Comparison of ENCODE assay signal across 36 cellular contexts in the genomic region with DNA sequence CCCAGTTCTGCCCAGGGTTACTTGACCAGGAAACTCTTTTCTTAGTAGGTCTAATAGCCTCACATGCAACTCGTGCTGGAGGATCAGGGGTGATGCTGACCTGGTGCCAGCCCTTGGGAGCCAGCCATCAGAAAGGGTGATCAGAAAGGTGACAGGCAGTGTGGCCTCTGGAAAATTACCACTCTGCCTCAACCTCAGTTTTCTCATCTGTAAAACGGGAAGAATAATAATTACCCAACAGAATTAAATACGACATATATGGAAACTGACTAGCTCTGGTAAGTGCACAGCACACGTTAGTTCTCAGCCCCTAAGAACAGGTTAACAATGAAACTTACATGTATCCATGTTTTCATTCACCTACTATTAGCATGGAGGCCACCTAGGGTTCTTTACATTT.
A peak's percentile ranks its signal among the peaks of the same experiment; 100 is the strongest.
DNase-seq lines count a peak whose midpoint lies in the region; ATAC-seq, FAIRE-seq and TF ChIP-seq lines count a peak whose summit lies in the region.
"Had no signal": no experiment of that assay in that cellular context is flagged by ENCODE, and none has a peak within 500 bp of the region (broad histone marks: within the 10 kb centered on the region; RNA-seq: fewer than 3 reads in every experiment).

No MANE protein-coding gene starts in this region.

- H2AFZ ChIP-seq in OCI-LY7 (ENCODE audit: low read length) (0 out of 2 replicates have a peak overlapping the region, but pooled peaks have one; percentile 35), K562 (ENCODE audit: low read depth, low read length) (peak overlapping the region; percentile 86)

- BruUV-seq in OCI-LY7 (replicated peaks; lab: Mats Ljungman, UMichigan) (no TSS peak), K562 (replicated peaks; lab: Mats Ljungman, UMichigan) (no TSS peak)

- no peak for ATAC-seq in heart left ventricle
- ATAC-seq in K562 = no peak
- ATAC-seq in GM21390 (IDR thresholded peaks at IDR 0.05; ENCODE audit: unreplicated experiment) = no peak
- ATAC-seq: A549; CD8-positive, alpha-beta T cell had no signal

- no peak overlapping the region for H3K9ac ChIP-seq in K562 (ENCODE audit: insufficient read depth in 1 of 2, low read depth in 2 of 2, low read length in 2 of 2)
- H3K9ac ChIP-seq: BLaER1; BLaER1 treated with 17β-estradiol and CSF1 and Interleukin-3, amounts not matched to agents 10 nM and 100 nM had no signal

- WGBS in heart left ventricle, 4 donors = 80 to 91% (median 83%) methylated on average over 4 of the region's 4 CpGs
- 40% methylated on average over 4 of the region's 4 CpGs for WGBS in K562 (ENCODE audit: insufficient coverage, low coverage, missing lambda C conversion rate)

- no peak for TF ChIP-seq CTCF in right atrium auricular region (IDR thresholded peaks at IDR 0.05)
- TF ChIP-seq CTCF in heart left ventricle (IDR thresholded peaks at IDR 0.05) = no peak
- no peak for TF ChIP-seq CTCF in OCI-LY7 (conservative IDR thresholded peaks at IDR 0.05; ENCODE audit: low read length)
- no peak for TF ChIP-seq CTCF in K562 (IDR thresholded peaks at IDR 0.05 in 2 of 3, conservative IDR thresholded peaks at IDR 0.05 in 1 of 3; ENCODE audit: insufficient read depth in 2 of 3, low read depth in 1 of 3, low read length in 3 of 3)

- no peaks in the 10 kb centered on the region for H3K36me3 Mint-ChIP-seq in activated T-helper 1 cell treated with anti-CD3 and anti-CD28 coated beads, Interleukin-12 subunit alpha, Interleukin-12 subunit beta, Interleukin-2, Interleukin-4 antibody, amounts not matched to agents 30 ng/mL and 10 ng/mL and 1 ng/mL, durations not matched to agents 14 hours and 24 hours and 36 hours (ENCODE audit: low read depth)
- H3K36me3 Mint-ChIP-seq: CD14-positive monocyte; CD4-positive, alpha-beta memory T cell; CD4-positive, CD25-positive, alpha-beta regulatory T cell; CD8-positive, alpha-beta memory T cell; CD8-positive, alpha-beta T cell had no signal

- TF ChIP-seq EP300 in K562 (IDR thresholded peaks at IDR 0.05; ENCODE audit: low read length) = no peak

- H3K79me2 ChIP-seq in OCI-LY7 (ENCODE audit: insufficient read depth, low read depth, low read length) = no peaks in the 10 kb centered on the region
- no peaks in the 10 kb centered on the region for H3K79me2 ChIP-seq in K562 (ENCODE audit: control insufficient read depth, insufficient read depth, low read length)

- POLR2A ChIA-PET in OCI-LY7 (lab: Charles Lee) (no interaction called here), K562 (lab: Yijun Ruan, JAX) (no interaction called here)

- H3K27ac ChIP-seq in right atrium auricular region = no peak overlapping the region
- no peak overlapping the region for H3K27ac ChIP-seq in heart left ventricle
- no peak overlapping the region for H3K27ac ChIP-seq in OCI-LY7 (ENCODE audit: low read depth, low read length, poor library complexity, severe bottlenecking)
- no peak overlapping the region for H3K27ac ChIP-seq in K562 (ENCODE audit: extremely low read depth, low read depth, low read length)
- H3K27ac ChIP-seq: 22Rv1; A549; BLaER1; BLaER1 treated with 17β-estradiol and CSF1 and Interleukin-3, amounts not matched to agents 10 nM and 100 nM; C4-2B had no signal

- intact Hi-C loops in heart left ventricle (cut with DNase I) (no loop called here), OCI-LY7 (cut with micrococcal nuclease; ENCODE audit: unreplicated experiment) (no loop called here), K562 (cut with micrococcal nuclease) (no loop called here), posterior vena cava (cut with DNase I) (no loop called here)
- intact Hi-C loops in activated T-helper 1 cell treated with anti-CD3 and anti-CD28 coated beads, Interleukin-12 subunit alpha, Interleukin-12 subunit beta, Interleukin-2, Interleukin-4 antibody, amounts not matched to agents 30 ng/mL and 10 ng/mL and 1 ng/mL, durations not matched to agents 14 hours and 24 hours and 36 hours (cut with micrococcal nuclease) = no loop called here

- H3K9me3 Mint-ChIP-seq in activated T-helper 1 cell treated with anti-CD3 and anti-CD28 coated beads, Interleukin-12 subunit alpha, Interleukin-12 subunit beta, Interleukin-2, Interleukin-4 antibody, amounts not matched to agents 30 ng/mL and 10 ng/mL and 1 ng/mL, durations not matched to agents 14 hours and 24 hours and 36 hours = no peaks in the 10 kb centered on the region

- H4K20me1 ChIP-seq in OCI-LY7 (ENCODE audit: insufficient read depth, low read length) = no peaks in the 10 kb centered on the region
- H4K20me1 ChIP-seq in K562 (replicated peaks; ENCODE audit: control insufficient read depth, insufficient read depth, low read length) = no peaks in the 10 kb centered on the region
- H4K20me1 ChIP-seq: BLaER1; BLaER1 treated with 17β-estradiol and CSF1 and Interleukin-3, amounts not matched to agents 10 nM and 100 nM had no signal

- H3K4me3 Mint-ChIP-seq in activated T-helper 1 cell treated with anti-CD3 and anti-CD28 coated beads, Interleukin-12 subunit alpha, Interleukin-12 subunit beta, Interleukin-2, Interleukin-4 antibody, amounts not matched to agents 30 ng/mL and 10 ng/mL and 1 ng/mL, durations not matched to agents 14 hours and 24 hours and 36 hours = no peak overlapping the region
- H3K4me3 Mint-ChIP-seq: B cell; CD14-positive monocyte; CD4-positive, alpha-beta memory T cell; CD4-positive, alpha-beta T cell; CD4-positive, CD25-positive, alpha-beta regulatory T cell; CD8-positive, alpha-beta T cell had no signal

- no peak overlapping the region for H3K27ac Mint-ChIP-seq in activated T-helper 1 cell treated with anti-CD3 and anti-CD28 coated beads, Interleukin-12 subunit alpha, Interleukin-12 subunit beta, Interleukin-2, Interleukin-4 antibody, amounts not matched to agents 30 ng/mL and 10 ng/mL and 1 ng/mL, durations not matched to agents 14 hours and 24 hours and 36 hours
- H3K27ac Mint-ChIP-seq: B cell; CD14-positive monocyte; CD4-positive, alpha-beta memory T cell; CD4-positive, alpha-beta T cell; CD4-positive, CD25-positive, alpha-beta regulatory T cell; CD8-positive, alpha-beta memory T cell; CD8-positive, alpha-beta T cell had no signal

- H3K4me3 ChIP-seq in right atrium auricular region (no peak overlapping the region), heart left ventricle (no peak overlapping the region), OCI-LY7 (ENCODE audit: low read depth, low read length, poor library complexity, severe bottlenecking) (no peak overlapping the region), K562 (no peak overlapping the region)
- H3K4me3 ChIP-seq: A549; BLaER1; BLaER1 treated with 17β-estradiol and CSF1 and Interleukin-3, amounts not matched to agents 10 nM and 100 nM had no signal

- TF ChIP-seq RAD21 in K562 (CRISPR knock-in tag; conservative IDR thresholded peaks at IDR 0.05 in 1 of 2, IDR thresholded peaks at IDR 0.05 in 1 of 2) = no peak

- DNase-seq in right atrium auricular region (ENCODE audit: low spot score) (peak; percentile 16), heart left ventricle (no peak), OCI-LY7 (ENCODE audit: low spot score) (no peak), K562 (ENCODE audit: extremely low read depth in 1 of 4, low spot score in 3 of 4) (no peak), posterior vena cava (ENCODE audit: low spot score) (peak; percentile 7), NCI-H446 (lab: John Stamatoyannopoulos, UW) (no peak)
- DNase-seq in activated T-helper 1 cell treated with anti-CD3 and anti-CD28 coated beads, Interleukin-12 subunit alpha, Interleukin-12 subunit beta, Interleukin-2, Interleukin-4 antibody, amounts not matched to agents 30 ng/mL and 10 ng/mL and 1 ng/mL, durations not matched to agents 14 hours and 24 hours and 36 hours (ENCODE audit: low spot score) = no peak
- DNase-seq: 8988T; ACHN; AML-193; BE2C; C1 segment of cervical spinal cord; Caco-2; Calu3; CD4-positive, alpha-beta memory T cell; CD4-positive, alpha-beta T cell; CD4-positive, CD25-positive, alpha-beta regulatory T cell; CD8-positive, alpha-beta memory T cell; CD8-positive, alpha-beta T cell; COR-L47; DMS 273 treated with DMSO at 0.1 percent for 48 hours; DMS153; DMS53; DMS79; DMS79 treated with DMSO at 0.1 percent for 48 hours; EL had no signal

- CTCF ChIA-PET in OCI-LY7 (lab: Charles Lee; ENCODE audit: unreplicated experiment) (no interaction called here), K562 (lab: Yijun Ruan, JAX; ENCODE audit: low intra/inter-chr PET ratio) (no interaction called here)

- H3K9me2 ChIP-seq in OCI-LY7 (ENCODE audit: insufficient read depth, low read length) = no peaks in the 10 kb centered on the region

- in situ Hi-C loops in K562 (cut with MboI) = no loop called here

- no peaks in the 10 kb centered on the region for H3K27me3 ChIP-seq in right atrium auricular region
- no peaks in the 10 kb centered on the region for H3K27me3 ChIP-seq in heart left ventricle
- no peaks in the 10 kb centered on the region for H3K27me3 ChIP-seq in K562 (ENCODE audit: control insufficient read depth in 2 of 2, insufficient read depth in 2 of 2, low read length in 2 of 2)
- H3K27me3 ChIP-seq: BE2C; BLaER1; BLaER1 treated with 17β-estradiol and CSF1 and Interleukin-3, amounts not matched to agents 10 nM and 100 nM had no signal

- H3K4me1 ChIP-seq in right atrium auricular region = no peaks in the 10 kb centered on the region
- no peaks in the 10 kb centered on the region for H3K4me1 ChIP-seq in heart left ventricle
- no peaks in the 10 kb centered on the region for H3K4me1 ChIP-seq in OCI-LY7 (ENCODE audit: insufficient read depth, low read length, poor library complexity, severe bottlenecking)
- H3K4me1 ChIP-seq in K562 (replicated peaks in 1 of 2; ENCODE audit: control insufficient read depth in 2 of 2, insufficient read depth in 2 of 2, low read length in 2 of 2) = no peaks in the 10 kb centered on the region; a peak in 2 of 5 replicates
- H3K4me1 ChIP-seq: A549; BE2C; BLaER1; BLaER1 treated with 17β-estradiol and CSF1 and Interleukin-3, amounts not matched to agents 10 nM and 100 nM; Caco-2 had no signal

- no peak for FAIRE-seq in K562 (lab: Jason Lieb, UNC)
- FAIRE-seq: A204.1, A549, D721Med had no signal

- TF ChIP-seq POLR2A in heart left ventricle (IDR thresholded peaks at IDR 0.05) (no peak), K562 (conservative IDR thresholded peaks at IDR 0.05) (no peak)

- no peaks in the 10 kb centered on the region for H3K27me3 Mint-ChIP-seq in activated T-helper 1 cell treated with anti-CD3 and anti-CD28 coated beads, Interleukin-12 subunit alpha, Interleukin-12 subunit beta, Interleukin-2, Interleukin-4 antibody, amounts not matched to agents 30 ng/mL and 10 ng/mL and 1 ng/mL, durations not matched to agents 14 hours and 24 hours and 36 hours (ENCODE audit: insufficient read depth)
- H3K27me3 Mint-ChIP-seq: B cell; CD4-positive, CD25-positive, alpha-beta regulatory T cell had no signal

- H3K9me3 ChIP-seq in right atrium auricular region (peaks cover 0 to 4% of the 10 kb centered on the region in 2 donors), heart left ventricle (peaks cover 0 to 16% (median 0%) of the 10 kb centered on the region in 12 donors), OCI-LY7 (ENCODE audit: low read length) (no peaks in the 10 kb centered on the region), K562 (replicated peaks; ENCODE audit: control insufficient read depth, insufficient read depth, low read depth, low read length) (no peaks in the 10 kb centered on the region)
- H3K9me3 ChIP-seq: BE2C had no signal

- H3K4me1 Mint-ChIP-seq in activated T-helper 1 cell treated with anti-CD3 and anti-CD28 coated beads, Interleukin-12 subunit alpha, Interleukin-12 subunit beta, Interleukin-2, Interleukin-4 antibody, amounts not matched to agents 30 ng/mL and 10 ng/mL and 1 ng/mL, durations not matched to agents 14 hours and 24 hours and 36 hours (ENCODE audit: low read depth) = no peaks in the 10 kb centered on the region
- H3K4me1 Mint-ChIP-seq: B cell; CD14-positive monocyte; CD4-positive, alpha-beta memory T cell; CD4-positive, CD25-positive, alpha-beta regulatory T cell; CD8-positive, alpha-beta memory T cell had no signal

- no peaks in the 10 kb centered on the region for H3K36me3 ChIP-seq in right atrium auricular region
- no peaks in the 10 kb centered on the region for H3K36me3 ChIP-seq in heart left ventricle
- H3K36me3 ChIP-seq in OCI-LY7 (ENCODE audit: insufficient read depth, low read length) = no peaks in the 10 kb centered on the region
- no peaks in the 10 kb centered on the region for H3K36me3 ChIP-seq in K562 (ENCODE audit: control insufficient read depth, insufficient read depth, low read length)
- H3K36me3 ChIP-seq: BE2C; BLaER1; BLaER1 treated with 17β-estradiol and CSF1 and Interleukin-3, amounts not matched to agents 10 nM and 100 nM had no signal

- no peaks in the 10 kb centered on the region for H3K9me1 ChIP-seq in K562 (ENCODE audit: control insufficient read depth, insufficient read depth, low read length)

- H3K4me2 ChIP-seq in OCI-LY7 (ENCODE audit: low read length) (no peak overlapping the region), K562 (ENCODE audit: insufficient read depth, low read length) (no peak overlapping the region)
- H3K4me2 ChIP-seq: A549; BLaER1; BLaER1 treated with 17β-estradiol and CSF1 and Interleukin-3, amounts not matched to agents 10 nM and 100 nM had no signal

Comparison
In these comparisons a context has a peak if more than half of its experiments do, and no peak if none do; other contexts are left out.
1. DNase-seq: peak in right atrium auricular region (single experiment) and posterior vena cava (single experiment); none in heart left ventricle (0 of 5), OCI-LY7 (single experiment), K562 (0 of 4), activated T-helper 1 cell treated with anti-CD3 and anti-CD28 coated beads, Interleukin-12 subunit alpha, Interleukin-12 subunit beta, Interleukin-2, Interleukin-4 antibody, amounts not matched to agents 30 ng/mL and 10 ng/mL and 1 ng/mL, durations not matched to agents 14 hours and 24 hours and 36 hours (single experiment) and NCI-H446 (0 of 2).